In the genomic region with DNA sequence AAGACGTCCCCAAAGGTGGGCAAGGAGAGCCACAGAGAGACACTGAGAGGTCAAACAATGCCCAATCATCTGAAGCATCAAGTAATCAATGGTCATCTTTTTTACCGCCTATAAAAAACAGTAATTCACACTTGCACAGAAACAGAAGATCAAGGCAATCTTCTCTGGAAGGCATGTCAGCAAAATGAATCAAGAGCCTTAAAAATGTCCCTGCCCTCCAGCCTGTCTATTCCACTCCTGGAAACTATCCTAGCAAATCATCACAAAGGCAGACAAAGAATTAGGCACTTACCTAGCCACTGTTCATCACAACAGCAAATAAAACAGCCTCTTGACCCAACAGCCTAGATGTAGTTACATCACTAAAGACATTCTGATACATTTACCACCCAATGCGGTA, we compare ENCODE assay signal across 12 cellular contexts. TPM values are rescaled to one million over a fixed set of nuclear protein-coding genes. Genes with fewer than 3 reads are reported as not detected.
DNase-seq lines count a peak whose midpoint lies in the region; ATAC-seq and TF ChIP-seq lines count a peak whose summit lies in the region.
"Had no signal": no experiment of that assay in that cellular context is flagged by ENCODE, and none has a peak within 500 bp of the region (broad histone marks: within the 10 kb centered on the region; RNA-seq: fewer than 3 reads in every experiment).

No MANE protein-coding gene starts in this region.

- POLR2A ChIA-PET in activated B cell treated with CpG ODN at 0.5 μM for 24 hours (lab: Charles Lee), result interaction anchor here (1.9 to 2.3 kb wide), 3 partner anchors 28 to 54 kb away, joined by 7 to 20 read pairs (median 10); no protein-coding TSS in a partner anchor

- no peaks in the 10 kb centered on the region for H3K9me3 Mint-ChIP-seq in activated B cell treated with CpG ODN at 0.5 μM for 24 hours
- H3K9me3 Mint-ChIP-seq in immature natural killer cell, result no peaks in the 10 kb centered on the region

- H3K4me3 Mint-ChIP-seq in activated B cell treated with CpG ODN at 0.5 μM for 24 hours (no peak overlapping the region), immature natural killer cell (peak overlapping the region; percentile 13 to 88 (median 75))

- H3K4me1 ChIP-seq in left ventricle myocardium inferior, result peaks cover 98% of the 10 kb centered on the region
- H3K4me1 ChIP-seq in gastroesophageal sphincter, result peaks cover 0 to 62% (median 35%) of the 10 kb centered on the region in 3 donors
- peaks cover 6 to 11% of the 10 kb centered on the region in 2 donors for H3K4me1 ChIP-seq in uterus

- peaks cover 59% of the 10 kb centered on the region for H3K36me3 Mint-ChIP-seq in activated B cell treated with CpG ODN at 0.5 μM for 24 hours (ENCODE audit: low read depth)
- H3K36me3 Mint-ChIP-seq in immature natural killer cell, result peaks cover 16 to 40% (median 24%) of the 10 kb centered on the region in 3 donors

- DNase-seq in left ventricle myocardium inferior, result no peak
- DNase-seq in left ventricle myocardium superior, result no peak
- no peak for DNase-seq in activated B cell treated with CpG ODN at 0.5 μM for 24 hours
- no peak for DNase-seq in immature natural killer cell
- DNase-seq in NCI-H2171 treated with DMSO at 0.1 percent for 48 hours (lab: John Stamatoyannopoulos, UW), result no peak
- no peak for DNase-seq in uterus
- DNase-seq: NCI-H1436 treated with DMSO at 0.1 percent for 48 hours, NCI-H526 had no signal

- H3K4me1 Mint-ChIP-seq in activated B cell treated with CpG ODN at 0.5 μM for 24 hours (peaks cover 87% of the 10 kb centered on the region), immature natural killer cell (peaks cover 92 to 96% of the 10 kb centered on the region in 2 donors)

- no peaks in the 10 kb centered on the region for H3K27me3 ChIP-seq in left ventricle myocardium inferior (ENCODE audit: low read depth)
- no peaks in the 10 kb centered on the region for H3K27me3 ChIP-seq in gastroesophageal sphincter
- no peaks in the 10 kb centered on the region for H3K27me3 ChIP-seq in uterus

- TF ChIP-seq CTCF in left ventricle myocardium inferior (IDR thresholded peaks at IDR 0.05; ENCODE audit: borderline replicate concordance) (no peak), activated B cell treated with CpG ODN at 0.5 μM for 24 hours (IDR thresholded peaks at IDR 0.05) (no peak), gastroesophageal sphincter (IDR thresholded peaks at IDR 0.05) (no peak), uterus (IDR thresholded peaks at IDR 0.05) (no peak)

- TF ChIP-seq EP300 in gastroesophageal sphincter (IDR thresholded peaks at IDR 0.05), result no peak

- no peaks in the 10 kb centered on the region for H3K9me3 ChIP-seq in left ventricle myocardium inferior (replicated peaks)
- H3K9me3 ChIP-seq in gastroesophageal sphincter, result no peaks in the 10 kb centered on the region
- H3K9me3 ChIP-seq in uterus, result no peaks in the 10 kb centered on the region
- H3K9me3 ChIP-seq: HAP-1 had no signal

- H3K4me3 ChIP-seq in left ventricle myocardium inferior (no peak overlapping the region), gastroesophageal sphincter (no peak overlapping the region), uterus (no peak overlapping the region)
- H3K4me3 ChIP-seq: HAP-1, K562 had no signal

- CTCF ChIA-PET in activated B cell treated with CpG ODN at 0.5 μM for 24 hours (lab: Charles Lee), result interaction anchor here (2.6 to 3.3 kb wide), 2 partner anchors 8 to 46 kb away, joined by 19 to 28 read pairs; no protein-coding TSS in a partner anchor

- intact Hi-C loops in left ventricle myocardium inferior (cut with micrococcal nuclease), result no loop called here
- intact Hi-C loops in left ventricle myocardium superior (cut with micrococcal nuclease), result no loop called here
- intact Hi-C loops in activated B cell treated with CpG ODN at 0.5 μM for 24 hours (cut with micrococcal nuclease), result no loop called here
- intact Hi-C loops in uterus (cut with DNase I; ENCODE audit: low total_unique reads), result no loop called here

- peak overlapping the region; percentile 92 for H3K27ac ChIP-seq in left ventricle myocardium inferior (replicated peaks)
- peak overlapping the region; percentile 93 for H3K27ac ChIP-seq in temporal lobe (ENCODE audit: low read depth, low read length)
- H3K27ac ChIP-seq in gastroesophageal sphincter, result no peak overlapping the region
- H3K27ac ChIP-seq in uterus, result peak overlapping the region in 1 of 2 donors; percentile 16

- peaks cover 26% of the 10 kb centered on the region for H3K36me3 ChIP-seq in left ventricle myocardium inferior
- peaks cover 0 to 26% of the 10 kb centered on the region in 2 donors for H3K36me3 ChIP-seq in gastroesophageal sphincter
- H3K36me3 ChIP-seq in uterus, result no peaks in the 10 kb centered on the region

- no peaks in the 10 kb centered on the region for H3K27me3 Mint-ChIP-seq in activated B cell treated with CpG ODN at 0.5 μM for 24 hours
- peaks cover 14 to 31% (median 20%) of the 10 kb centered on the region in 3 donors for H3K27me3 Mint-ChIP-seq in immature natural killer cell (ENCODE audit: low read depth in 3 of 3)

- peak overlapping the region; percentile 96 for H3K27ac Mint-ChIP-seq in activated B cell treated with CpG ODN at 0.5 μM for 24 hours
- peak overlapping the region; percentile 93 to 99 (median 96) for H3K27ac Mint-ChIP-seq in immature natural killer cell

- ATAC-seq in left ventricle myocardium superior (no peak), activated B cell treated with CpG ODN at 0.5 μM for 24 hours (ENCODE audit: low read depth) (no peak), gastroesophageal sphincter (no peak)
- ATAC-seq: K562 had no signal

- WGBS in gastroesophageal sphincter (ENCODE audit: low coverage in 1 of 2), 2 donors, result 86 to 88% methylated on average over 2 to 3 of the region's 3 CpGs

- no peak for TF ChIP-seq POLR2A in gastroesophageal sphincter (IDR thresholded peaks at IDR 0.05)
- no peak for TF ChIP-seq POLR2A in uterus (IDR thresholded peaks at IDR 0.05)

RNA-seq across cellular contexts. Expression of gene FAM53B, which starts 48.9 kb away (rescaled TPM):
- total RNA-seq in left ventricle myocardium inferior, result 53.4 TPM
- total RNA-seq in left ventricle myocardium superior, result 45.3 TPM
- total RNA-seq in activated B cell treated with CpG ODN at 0.5 μM for 24 hours, result 70.9 and 73.9 TPM in 2 replicates
- 10 to 100 TPM; 12.1 to 62.1 (median 23.8) TPM for polyA plus RNA-seq in immature natural killer cell
- total RNA-seq in temporal lobe, result 17.0 TPM
- 10 to 100 TPM; 24.5 to 33.0 (median 30.2) TPM for total RNA-seq in gastroesophageal sphincter
- total RNA-seq in uterus, result 10 to 100 TPM; 10.9 to 94.3 (median 67.8) TPM

Comparison
In these comparisons a context has a peak if more than half of its experiments do, and no peak if none do; other contexts are left out.
1. H3K27ac ChIP-seq: peak in left ventricle myocardium inferior (single experiment) and temporal lobe (single experiment); none in gastroesophageal sphincter (0 of 4).